15 cellular contexts compared by ENCODE assay signal in genomic region chr10:72889391-72889831, GRCh38. TPM values are rescaled to one million over a fixed set of nuclear protein-coding genes. Genes with fewer than 3 reads are reported as not detected.
A peak's percentile ranks its signal among the peaks of the same experiment; 100 is the strongest.
DNase-seq lines count a peak whose midpoint lies in the region; ATAC-seq, FAIRE-seq and TF ChIP-seq lines count a peak whose summit lies in the region.
"Had no signal": no experiment of that assay in that cellular context is flagged by ENCODE, and none has a peak within 500 bp of the region (broad histone marks: within the 10 kb centered on the region; RNA-seq: fewer than 3 reads in every experiment).

No MANE protein-coding gene starts in this region.

- no peak for TF ChIP-seq CTCF in coronary artery (IDR thresholded peaks at IDR 0.05)

- DNase-seq in NCI-H187 treated with DMSO at 0.1 percent for 48 hours (lab: John Stamatoyannopoulos, UW) (peak; percentile 4), NCI-H187 (lab: John Stamatoyannopoulos, UW) (no peak), NCI-H446 treated with DMSO at 0.1 percent for 48 hours (lab: John Stamatoyannopoulos, UW) (peak; percentile 42), dermis microvascular lymphatic vessel endothelial cell (ENCODE audit: low read depth in 2 of 2) (peak; percentile 48 to 54), urothelium cell line (ENCODE audit: low spot score) (no peak), coronary artery (ENCODE audit: low spot score) (no peak), H54 (ENCODE audit: insufficient read length, low spot score) (no peak)
- DNase-seq: activated CD4-positive, alpha-beta T cell treated with anti-CD3 and anti-CD28 coated beads, Interleukin-2, amount 10 ng/mL, durations not matched to agents 24 days and 14 days; activated effector memory CD4-positive, alpha-beta T cell treated with anti-CD3 and anti-CD28 coated beads, Interleukin-2, amount 50 U/mL, for 16 hours; KG1; naive thymus-derived CD4-positive, alpha-beta T cell; small intestine; transverse colon had no signal

- H3K4me3 ChIP-seq in coronary artery, result no peak overlapping the region
- H3K4me3 ChIP-seq: transverse colon had no signal

- FAIRE-seq in urothelium cell line (lab: Jason Lieb, UNC) (peak; percentile 82), H54 (lab: Jason Lieb, UNC) (no peak)
- FAIRE-seq: A204.1, small intestine had no signal

- no peak overlapping the region for H3K27ac ChIP-seq in coronary artery
- H3K27ac ChIP-seq: transverse colon had no signal

- TF ChIP-seq POLR2A in H54 (IDR thresholded peaks at IDR 0.05; ENCODE audit: low read depth, low read length), result no peak

- ATAC-seq in GM21423 (IDR thresholded peaks at IDR 0.05; ENCODE audit: unreplicated experiment), result no peak
- ATAC-seq: naive thymus-derived CD4-positive, alpha-beta T cell had no signal

RNA-seq across cellular contexts. Expression of gene OIT3, which starts 4.1 kb away (rescaled TPM):
- under 0.01 and 0.13 TPM in 2 replicates for total RNA-seq in dermis microvascular lymphatic vessel endothelial cell
- total RNA-seq: activated CD4-positive, alpha-beta T cell treated with anti-CD3 and anti-CD28 coated beads, Interleukin-2, amount 10 ng/mL, durations not matched to agents 24 days and 14 days had no signal

Comparison
In these comparisons a context has a peak if more than half of its experiments do, and no peak if none do; other contexts are left out.
1. DNase-seq: peak in NCI-H187 treated with DMSO at 0.1 percent for 48 hours (single experiment), NCI-H446 treated with DMSO at 0.1 percent for 48 hours (single experiment) and dermis microvascular lymphatic vessel endothelial cell (2 of 2); none in NCI-H187 (0 of 2), urothelium cell line (single experiment), coronary artery (single experiment) and H54 (single experiment).